ENCODE assay signal across 8 cellular contexts in genomic region chr19:12782424-12783225, GRCh38. TPM values are rescaled to one million over a fixed set of nuclear protein-coding genes. Genes with fewer than 3 reads are reported as not detected.
DNase-seq lines count a peak whose midpoint lies in the region; ATAC-seq and TF ChIP-seq lines count a peak whose summit lies in the region.

No MANE protein-coding gene starts in this region.

- intact Hi-C loops in adrenal gland (cut with DNase I): no loop called here

- H3K27ac ChIP-seq in adrenal gland (peak overlapping the region; percentile 81 to 99 (median 91)), right atrium auricular region (peak overlapping the region; percentile 96 to 99), urinary bladder (ENCODE audit: low read depth) (peak overlapping the region; percentile 91)

- H3K36me3 ChIP-seq in Loucy (ENCODE audit: insufficient read depth, low read length) (no peaks in the 10 kb centered on the region), adrenal gland (replicated peaks in 1 of 2) (no peaks in the 10 kb centered on the region), right atrium auricular region (no peaks in the 10 kb centered on the region), urinary bladder (ENCODE audit: insufficient read depth) (no peaks in the 10 kb centered on the region)

- TF ChIP-seq CTCF in Loucy (conservative IDR thresholded peaks at IDR 0.05; ENCODE audit: low read length) (no peak), adrenal gland (IDR thresholded peaks at IDR 0.05) (peak in 1 of 6 experiments; percentile 2), right atrium auricular region (IDR thresholded peaks at IDR 0.05) (no peak)

- TF ChIP-seq POLR2A in adrenal gland (IDR thresholded peaks at IDR 0.05): peak; percentile 73 to 75

- peak; percentile 47 for ATAC-seq in GM19372 (IDR thresholded peaks at IDR 0.05; ENCODE audit: low read depth, unreplicated experiment)

- H3K4me3 ChIP-seq in Loucy (ENCODE audit: low read length, poor library complexity, severe bottlenecking): peak overlapping the region; percentile 64
- peak overlapping the region in 2 of 4 donors; percentile 17 to 54 for H3K4me3 ChIP-seq in adrenal gland
- H3K4me3 ChIP-seq in right atrium auricular region: peak overlapping the region; percentile 32 to 53
- H3K4me3 ChIP-seq in urinary bladder (ENCODE audit: low read depth, low read length): peak overlapping the region; percentile 39

- H3K4me1 ChIP-seq in Loucy (ENCODE audit: insufficient read depth, low read length, poor library complexity, severe bottlenecking) (peaks cover 42% of the 10 kb centered on the region), adrenal gland (replicated peaks in 1 of 2) (peaks cover 32 to 62% of the 10 kb centered on the region in 2 donors), right atrium auricular region (peaks cover 0 to 67% of the 10 kb centered on the region in 2 donors), urinary bladder (ENCODE audit: insufficient read depth) (no peaks in the 10 kb centered on the region)

- H3K4me2 ChIP-seq in Loucy (ENCODE audit: low read depth, low read length, poor library complexity, severe bottlenecking): peak overlapping the region; percentile 60

- H3K27me3 ChIP-seq in Loucy (ENCODE audit: insufficient read depth, low read length, poor library complexity, severe bottlenecking) (no peaks in the 10 kb centered on the region), adrenal gland (no peaks in the 10 kb centered on the region), right atrium auricular region (no peaks in the 10 kb centered on the region)

- H3K9ac ChIP-seq in Loucy (ENCODE audit: low read depth, low read length, poor library complexity, severe bottlenecking): peak overlapping the region; percentile 58

- no peaks in the 10 kb centered on the region for H3K9me3 ChIP-seq in Loucy (ENCODE audit: insufficient read depth, low read depth, low read length)
- H3K9me3 ChIP-seq in adrenal gland (replicated peaks in 1 of 3): no peaks in the 10 kb centered on the region
- H3K9me3 ChIP-seq in right atrium auricular region: no peaks in the 10 kb centered on the region

- H2AFZ ChIP-seq in Loucy (ENCODE audit: low read length): peak overlapping the region; percentile 59; the same call in 1 of the 2 replicates

- 0 to 1% (median 0%) methylated on average over 14 to 82 of the region's 82 CpGs; no CpG with 5 or more reads in 1 of the 4 donors for WGBS in adrenal gland, 4 donors
- WGBS in urinary bladder: 1% methylated on average over 82 of the region's 82 CpGs

- no peaks in the 10 kb centered on the region for H3K79me2 ChIP-seq in Loucy (ENCODE audit: insufficient read depth, low read length)

- H3K9me2 ChIP-seq in Loucy (replicated peaks; ENCODE audit: low read depth, low read length): no peaks in the 10 kb centered on the region

- H3F3A ChIP-seq in Loucy (ENCODE audit: low read depth): no peaks in the 10 kb centered on the region; the same call in 1 of the 2 replicates

- H4K20me1 ChIP-seq in Loucy (ENCODE audit: insufficient read depth, low read length, poor library complexity, severe bottlenecking): no peaks in the 10 kb centered on the region

- DNase-seq in Ammon's horn (ENCODE audit: low spot score) (peak; percentile 94), T-helper 1 cell (peak; percentile 92 to 98 (median 93)), adrenal gland (peak; percentile 89 to 96 (median 92)), right atrium auricular region (ENCODE audit: low spot score) (peak; percentile 91), pulmonary artery endothelial cell (ENCODE audit: low read depth, low spot score) (peak; percentile 84)

RNA-seq across cellular contexts. Expression of gene HOOK2, which starts 7.3 kb away (rescaled TPM):
- total RNA-seq in adrenal gland (10 to 100 TPM; 10.2 to 38.3 (median 29.1) TPM), right atrium auricular region (10 to 100 TPM; 11.4 to 12.2 TPM), pulmonary artery endothelial cell (11.4 and 11.5 TPM in 2 replicates), urinary bladder (30.2 TPM)
- polyA plus RNA-seq in adrenal gland (10 to 100 TPM in 2 of 3 donors, 1 to 10 TPM in 1; 6.3 to 99.7 (median 69.3) TPM), urinary bladder (28.4 TPM)

RNA-seq across cellular contexts. Expression of gene JUNB, which starts 8.7 kb away (rescaled TPM):
- total RNA-seq in adrenal gland (100 to 1,000 TPM; 194 to 594 (median 354) TPM), right atrium auricular region (100 to 1,000 TPM; 321 to 506 TPM), pulmonary artery endothelial cell (33.4 and 41.1 TPM in 2 replicates), urinary bladder (107 TPM)
- polyA plus RNA-seq in adrenal gland (100 to 1,000 TPM in 2 of 3 donors, 1 to 10 TPM in 1; 4.2 to 291 (median 104) TPM), urinary bladder (545 TPM)

RNA-seq across cellular contexts. Expression of gene PRDX2, which starts 19.0 kb away (rescaled TPM):
- total RNA-seq in adrenal gland: 1,000 to 10,000 TPM in 2 of 8 donors, 100 to 1,000 TPM in 6; 597 to 1,131 (median 835) TPM
- polyA plus RNA-seq in adrenal gland: 100 to 1,000 TPM; 146 to 957 (median 364) TPM
- 100 to 1,000 TPM; 702 to 859 TPM for total RNA-seq in right atrium auricular region
- 186 and 250 TPM in 2 replicates for total RNA-seq in pulmonary artery endothelial cell
- 74.2 TPM for total RNA-seq in urinary bladder
- 245 TPM for polyA plus RNA-seq in urinary bladder

RNA-seq across cellular contexts. Expression of gene THSD8, which starts 19.2 kb away (rescaled TPM):
- total RNA-seq in adrenal gland: 1 to 10 TPM in 4 of 8 donors, not detected in 4; 1.8 to 5.2 (median 4.3) TPM
- polyA plus RNA-seq in adrenal gland: 1 to 10 TPM; 3.5 to 5.6 (median 4.4) TPM
- total RNA-seq in right atrium auricular region: not detected
- total RNA-seq in pulmonary artery endothelial cell: 0.13 TPM in 1 of 2 replicates, not detected in the other
- total RNA-seq in urinary bladder: not detected
- polyA plus RNA-seq in urinary bladder: not detected

RNA-seq across cellular contexts. Expression of gene RNASEH2A, which starts 23.8 kb away (rescaled TPM):
- total RNA-seq in adrenal gland (1 to 10 TPM; 2.8 to 8.6 (median 6.2) TPM), right atrium auricular region (1 to 10 TPM; 3.1 to 4.0 TPM), pulmonary artery endothelial cell (34.7 and 50.5 TPM in 2 replicates), urinary bladder (9.5 TPM)
- polyA plus RNA-seq in adrenal gland (1 to 10 TPM; 1.8 to 4.3 (median 3.4) TPM), urinary bladder (12.8 TPM)
